In genomic region chr2:236819275-236820002, GRCh38 we compare ENCODE assay signal across 13 cellular contexts.
"Had no signal": no experiment of that assay in that cellular context is flagged by ENCODE, and none has a peak within 500 bp of the region (broad histone marks: within the 10 kb centered on the region; RNA-seq: fewer than 3 reads in every experiment).

No MANE protein-coding gene starts in this region.

- ATAC-seq: left colon, T-helper 17 cell had no signal

- H3K27me3 ChIP-seq: heart right ventricle, pancreas had no signal

- H3K36me3 ChIP-seq: heart right ventricle, pancreas, stomach, thoracic aorta had no signal

- H3K27ac ChIP-seq: pancreas, stomach, thoracic aorta had no signal

- H3K9me3 ChIP-seq: pancreas had no signal

- DNase-seq: activated CD4-positive, alpha-beta T cell treated with anti-CD3 and anti-CD28 coated beads, Interleukin-2, amount 10 ng/mL, durations not matched to agents 24 days and 14 days; activated CD4-positive, CD25-positive, alpha-beta regulatory T cell; activated naive CD4-positive, alpha-beta T cell treated with Interleukin-2 at 50 U/mL for 16 hours; anterior cingulate cortex; heart right ventricle; left colon; naive B cell; pancreas; stimulated activated CD4-positive, alpha-beta T cell treated with anti-CD3 and anti-CD28 coated beads, Interleukin-12 subunit alpha, Interleukin-12 subunit beta, amount 100 ng/mL, for 4 hours; stimulated activated CD4-positive, alpha-beta T cell treated with anti-CD3 and anti-CD28 coated beads, Interleukin-2, amount 100 ng/mL, for 24 hours; stomach; T-helper 17 cell had no signal

- H3K4me3 ChIP-seq: heart right ventricle, pancreas, stomach, thoracic aorta had no signal
